In the genomic region with DNA sequence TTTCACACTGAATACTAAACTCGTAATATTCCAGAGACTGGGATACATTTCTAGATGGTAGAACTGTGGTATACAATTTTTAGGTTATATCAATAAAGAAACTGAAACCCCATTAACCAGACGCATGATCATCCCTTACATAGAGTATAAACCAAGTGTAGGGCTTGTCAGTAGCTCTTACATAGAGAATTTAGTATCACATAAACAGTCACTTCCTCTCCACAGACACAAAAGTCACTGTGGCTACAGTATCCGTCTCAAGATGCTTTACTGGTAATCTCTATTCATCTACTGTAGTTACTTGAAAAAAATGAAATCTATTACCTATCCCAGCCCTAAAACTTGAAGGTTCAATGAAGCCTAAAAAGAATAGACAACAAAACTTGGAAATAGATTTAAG, we compare ENCODE assay signal across 17 cellular contexts.
"Had no signal": no experiment of that assay in that cellular context is flagged by ENCODE, and none has a peak within 500 bp of the region (broad histone marks: within the 10 kb centered on the region; RNA-seq: fewer than 3 reads in every experiment).

No MANE protein-coding gene starts in this region.

- H3K27ac Mint-ChIP-seq: naive thymus-derived CD4-positive, alpha-beta T cell had no signal

- ATAC-seq: foreskin keratinocyte; gastroesophageal sphincter; heart left ventricle; left cardiac atrium; left lung; left ventricle myocardium superior; lower lobe of right lung; naive thymus-derived CD4-positive, alpha-beta T cell had no signal

- H3K36me3 Mint-ChIP-seq: naive thymus-derived CD4-positive, alpha-beta T cell had no signal

- H3K27me3 Mint-ChIP-seq: naive thymus-derived CD4-positive, alpha-beta T cell had no signal

- H3K9me3 ChIP-seq: esophagus muscularis mucosa, gastroesophageal sphincter, lower lobe of right lung had no signal

- H3K27me3 ChIP-seq: dorsolateral prefrontal cortex, esophagus muscularis mucosa, foreskin keratinocyte, gastroesophageal sphincter, heart left ventricle, left lung had no signal

- H3K4me1 ChIP-seq: esophagus muscularis mucosa, foreskin keratinocyte, gastroesophageal sphincter, heart left ventricle, left lung, lower lobe of right lung had no signal

- H3K36me3 ChIP-seq: esophagus muscularis mucosa, gastroesophageal sphincter, heart left ventricle, left lung, lower lobe of right lung had no signal

- DNase-seq: dermis blood vessel endothelial cell; dorsolateral prefrontal cortex; effector CD4-positive, alpha-beta T cell; effector memory CD4-positive, alpha-beta T cell; foreskin keratinocyte; heart left ventricle; hippocampal formation; left cardiac atrium; left lung; left ventricle myocardium superior; lower lobe of right lung; mesendoderm; midbrain; naive thymus-derived CD4-positive, alpha-beta T cell had no signal

- H3K4me3 Mint-ChIP-seq: naive thymus-derived CD4-positive, alpha-beta T cell had no signal

- H3K4me1 Mint-ChIP-seq: naive thymus-derived CD4-positive, alpha-beta T cell had no signal

- H3K4me3 ChIP-seq: coronary artery, dorsolateral prefrontal cortex, esophagus muscularis mucosa, gastroesophageal sphincter, heart left ventricle, left lung, lower lobe of right lung had no signal

- H3K27ac ChIP-seq: coronary artery, dorsolateral prefrontal cortex, esophagus muscularis mucosa, foreskin keratinocyte, gastroesophageal sphincter, heart left ventricle, left lung, lower lobe of right lung had no signal
